In the genomic region with DNA sequence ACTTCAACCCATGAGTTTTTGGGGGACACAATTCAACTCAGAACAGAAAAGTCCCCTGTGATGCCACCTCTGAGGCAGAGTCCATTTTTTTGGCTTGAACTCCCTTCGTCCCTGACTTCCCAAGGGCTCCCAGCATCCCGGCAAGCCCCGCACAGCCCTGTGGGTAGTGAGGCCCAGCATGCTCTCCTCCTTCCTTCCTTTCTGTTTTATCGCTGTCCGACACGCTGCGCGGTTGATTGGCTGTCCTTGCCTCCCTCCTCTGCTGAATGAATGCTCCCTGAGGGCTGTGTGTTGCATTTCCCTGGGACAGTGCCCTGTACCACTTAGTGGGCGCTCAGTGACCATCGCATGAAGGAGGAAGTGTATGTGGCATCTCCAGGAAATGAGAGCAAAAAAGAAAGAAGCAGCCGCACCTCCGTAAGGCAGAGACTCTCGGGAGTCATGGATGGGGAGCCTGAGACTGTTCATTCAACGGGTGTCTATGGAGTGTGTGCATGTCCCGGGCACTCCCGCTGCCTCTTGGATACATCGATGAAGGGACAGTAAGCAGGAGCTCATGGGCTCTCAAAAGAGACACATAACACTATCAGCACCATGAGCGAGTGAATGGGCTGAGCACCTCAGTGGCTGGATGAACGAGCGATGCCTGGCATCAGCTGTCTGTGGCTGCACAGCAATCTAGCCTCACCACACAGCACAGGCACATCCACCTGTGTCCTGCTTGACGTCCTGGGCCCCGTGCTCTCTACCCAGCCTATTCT, we compare ENCODE assay signal across 1 cellular context.
TF ChIP-seq lines count a peak whose summit lies in the region.

No MANE protein-coding gene starts in this region.

TF ChIP-seq in H1, 55 proteins besides CTCF, POLR2A, EP300 and RAD21:
- TF ChIP-seq TAF1 (IDR thresholded peaks at IDR 0.05; ENCODE audit: low read depth, low read length) (no peak), CHD2 (IDR thresholded peaks at IDR 0.05; ENCODE audit: low read length) (no peak), MAFK (IDR thresholded peaks at IDR 0.05; ENCODE audit: low read depth, low read length) (no peak), CREB1 (IDR thresholded peaks at IDR 0.05) (no peak), KDM1A (IDR thresholded peaks at IDR 0.05; ENCODE audit: borderline replicate concordance, low read length) (no peak), SIRT6 (IDR thresholded peaks at IDR 0.05; ENCODE audit: low read length) (no peak), BRCA1 (IDR thresholded peaks at IDR 0.05; ENCODE audit: low read depth, low read length) (no peak), GABPA (IDR thresholded peaks at IDR 0.05; ENCODE audit: borderline replicate concordance, insufficient read depth, low read length) (no peak), JUN (IDR thresholded peaks at IDR 0.05; ENCODE audit: low read depth, low read length) (no peak), CTBP2 (IDR thresholded peaks at IDR 0.05; ENCODE audit: borderline replicate concordance, insufficient read depth, insufficient read length, low read length) (no peak), MAX (IDR thresholded peaks at IDR 0.05) (no peak), SRF (IDR thresholded peaks at IDR 0.05; ENCODE audit: low read depth, low read length) (no peak), POU5F1 (IDR thresholded peaks at IDR 0.05; ENCODE audit: low read depth, low read length) (no peak), BACH1 (IDR thresholded peaks at IDR 0.05; ENCODE audit: low read length) (no peak), TAF7 (optimal IDR thresholded peaks at IDR 0.05; ENCODE audit: borderline replicate concordance, low read depth, low read length) (no peak), CBX8 (IDR thresholded peaks at IDR 0.05; ENCODE audit: borderline replicate concordance, low read depth, low read length) (no peak), CEBPB (IDR thresholded peaks at IDR 0.05; ENCODE audit: low read depth, low read length) (no peak), ZNF274 (IDR thresholded peaks at IDR 0.05; ENCODE audit: borderline replicate concordance, extremely low read depth, low read length) (no peak), CHD1 (IDR thresholded peaks at IDR 0.05; ENCODE audit: low read depth, low read length) (no peak), SUZ12 (IDR thresholded peaks at IDR 0.05; ENCODE audit: low read length) (no peak)
